20 cellular contexts compared by ENCODE assay signal in genomic region chr9:69391487-69391886, GRCh38.
A peak's percentile ranks its signal among the peaks of the same experiment; 100 is the strongest.
DNase-seq lines count a peak whose midpoint lies in the region; ATAC-seq and TF ChIP-seq lines count a peak whose summit lies in the region.
"Had no signal": no experiment of that assay in that cellular context is flagged by ENCODE, and none has a peak within 500 bp of the region (broad histone marks: within the 10 kb centered on the region; RNA-seq: fewer than 3 reads in every experiment).

No MANE protein-coding gene starts in this region.

- H3K4me1 ChIP-seq in esophagus muscularis mucosa = peaks cover 25 to 30% (median 27%) of the 10 kb centered on the region in 4 donors
- peaks cover 5% of the 10 kb centered on the region in 2 donors for H3K4me1 ChIP-seq in lung (ENCODE audit: control insufficient read depth in 2 of 2, insufficient read depth in 2 of 2, low read length in 2 of 2)
- peaks cover 24% of the 10 kb centered on the region for H3K4me1 ChIP-seq in stomach smooth muscle (ENCODE audit: control insufficient read depth, insufficient read depth, low read length)
- H3K4me1 ChIP-seq: BE2C had no signal

- H3K27ac ChIP-seq in esophagus muscularis mucosa (replicated peaks in 1 of 4) (peak overlapping the region; percentile 56 to 74 (median 72)), lung (ENCODE audit: low read depth in 1 of 2, low read length in 1 of 2) (peak overlapping the region; percentile 3 to 61), stomach smooth muscle (ENCODE audit: low read length) (no peak overlapping the region)
- H3K27ac ChIP-seq: SK-N-MC had no signal

- H3K27me3 ChIP-seq in esophagus muscularis mucosa = no peaks in the 10 kb centered on the region
- no peaks in the 10 kb centered on the region for H3K27me3 ChIP-seq in lung (ENCODE audit: control insufficient read depth, insufficient read depth)
- H3K27me3 ChIP-seq in stomach smooth muscle (ENCODE audit: control insufficient read depth in 1 of 2, insufficient read depth in 2 of 2, low read length in 2 of 2) = no peaks in the 10 kb centered on the region
- H3K27me3 ChIP-seq: BE2C had no signal

- peak; percentile 44 for DNase-seq in Right ventricle myocardium superior
- no peak for DNase-seq in Right ventricle myocardium inferior (ENCODE audit: missing footprints)
- DNase-seq in esophagus muscularis mucosa (ENCODE audit: extremely low spot score) = peak; percentile 53
- no peak for DNase-seq in lung (ENCODE audit: low spot score)
- no peak for DNase-seq in GM19238 (ENCODE audit: insufficient read length, low spot score)
- no peak for DNase-seq in KBM-7
- DNase-seq: 8988T; ACHN; BE2C; CD4-positive, CD25-positive, alpha-beta regulatory T cell; HCEC 1CT; KG1; MM.1S; NCI-H2029; NCI-H446 treated with DMSO at 0.1 percent for 48 hours; NCI-H526 treated with DMSO at 0.1 percent for 48 hours; SHP77 treated with DMSO at 0.1 percent for 48 hours had no signal

- 95% methylated on average over 6 of the region's 11 CpGs for WGBS in esophagus muscularis mucosa
- 88 to 95% methylated on average over 11 of the region's 11 CpGs for WGBS in lung, 2 donors

- no peak for TF ChIP-seq EP300 in esophagus muscularis mucosa (IDR thresholded peaks at IDR 0.05)

- H3K9me3 ChIP-seq in esophagus muscularis mucosa (no peaks in the 10 kb centered on the region), lung (ENCODE audit: control insufficient read depth in 2 of 2, insufficient read depth in 1 of 2, low read length in 1 of 2) (no peaks in the 10 kb centered on the region), stomach smooth muscle (ENCODE audit: control insufficient read depth in 2 of 2, low read length in 2 of 2) (no peaks in the 10 kb centered on the region)
- H3K9me3 ChIP-seq: BE2C had no signal

- H3K4me3 ChIP-seq in esophagus muscularis mucosa (no peak overlapping the region), lung (no peak overlapping the region), stomach smooth muscle (ENCODE audit: low read length in 2 of 2) (peak overlapping the region; percentile 5 to 57)
- H3K4me3 ChIP-seq: SK-N-MC had no signal

- intact Hi-C loops in Right ventricle myocardium superior (cut with DNase I) (no loop called here), Right ventricle myocardium inferior (cut with DNase I) (loop anchor here (5.0 kb wide), 1 partner anchor 174 kb away; no protein-coding TSS in a partner anchor), esophagus muscularis mucosa (cut with DNase I) (loop anchor here (5.0 kb wide), 1 partner anchor 64 kb away; the partner anchor contains the start of gene ENTREP1)

- ATAC-seq in Right ventricle myocardium superior (ENCODE audit: poor library complexity) = no peak
- no peak for ATAC-seq in Right ventricle myocardium inferior
- no peak for ATAC-seq in lung (ENCODE audit: insufficient read depth, low FRiP score)
- ATAC-seq in GM18498 (IDR thresholded peaks at IDR 0.05; ENCODE audit: unreplicated experiment) = no peak

- H3K36me3 ChIP-seq in esophagus muscularis mucosa (peaks cover 0 to 29% (median 15%) of the 10 kb centered on the region in 4 donors), lung (ENCODE audit: control insufficient read depth in 2 of 2, insufficient read depth in 2 of 2, low read length in 2 of 2) (no peaks in the 10 kb centered on the region), stomach smooth muscle (ENCODE audit: control insufficient read depth in 2 of 2, insufficient read depth in 2 of 2, low read length in 2 of 2) (peaks cover 12 to 24% of the 10 kb centered on the region in 2 donors)
- H3K36me3 ChIP-seq: BE2C had no signal

- H3K9ac ChIP-seq in stomach smooth muscle (ENCODE audit: low read length in 2 of 2) = no peak overlapping the region

- in situ Hi-C loops in KBM-7 (cut with MboI; ENCODE audit: low pct_unique_long_range_greater_than_20kb, low sequenced_read_pairs) = no loop called here

- TF ChIP-seq CTCF in esophagus muscularis mucosa (IDR thresholded peaks at IDR 0.05) (no peak), lung (IDR thresholded peaks at IDR 0.05; ENCODE audit: control extremely low read depth, extremely low read depth) (no peak)

- TF ChIP-seq POLR2A in esophagus muscularis mucosa (IDR thresholded peaks at IDR 0.05; ENCODE audit: low read depth) = no peak

Comparison
In these comparisons a context has a peak if more than half of its experiments do, and no peak if none do; other contexts are left out.
1. DNase-seq: peak in Right ventricle myocardium superior (single experiment) and esophagus muscularis mucosa (single experiment); none in Right ventricle myocardium inferior (single experiment), lung (single experiment), GM19238 (single experiment) and KBM-7 (single experiment).
2. H3K4me3 ChIP-seq: peak in stomach smooth muscle (2 of 2); none in esophagus muscularis mucosa (0 of 4) and lung (single experiment).